8 cellular contexts compared by ENCODE assay signal in genomic region chr20:39264506-39265172, GRCh38.
A peak's percentile ranks its signal among the peaks of the same experiment; 100 is the strongest.
DNase-seq lines count a peak whose midpoint lies in the region; TF ChIP-seq lines count a peak whose summit lies in the region.

No MANE protein-coding gene starts in this region.

- H3K27me3 ChIP-seq in fibroblast of lung (ENCODE audit: control insufficient read depth, insufficient read depth, low read length) = no peaks in the 10 kb centered on the region

- DNase-seq in COLO668 (lab: John Stamatoyannopoulos, UW; ENCODE audit: unreplicated experiment) (peak; percentile 43), HCEC 1CT (peak; percentile 68), NCI-H460 (ENCODE audit: extremely low read depth, low read depth) (peak; percentile 53), fibroblast of lung (ENCODE audit: low read depth in 2 of 2) (peak; percentile 61 to 74), type B pancreatic cell (ENCODE audit: extremely low spot score, unreplicated experiment) (no peak), NCI-H1436 treated with DMSO at 0.1 percent for 48 hours (lab: John Stamatoyannopoulos, UW) (no peak)
- DNase-seq in activated CD4-positive, alpha-beta memory T cell treated with anti-CD3 and anti-CD28 coated beads, Interleukin-2, amount 10 ng/mL, durations not matched to agents 7 days and 5 days = peak; percentile 40

- POLR2A ChIA-PET in activated CD4-positive, alpha-beta memory T cell treated with anti-CD3 and anti-CD28 coated beads, Interleukin-2, amount 10 ng/mL, durations not matched to agents 7 days and 5 days (lab: Charles Lee) = no interaction called here

- H3K4me1 Mint-ChIP-seq in activated CD4-positive, alpha-beta memory T cell treated with anti-CD3 and anti-CD28 coated beads, Interleukin-2, amount 10 ng/mL, durations not matched to agents 7 days and 5 days = no peaks in the 10 kb centered on the region
- H3K4me1 Mint-ChIP-seq in nephron (peaks cover 33% of the 10 kb centered on the region), type B pancreatic cell (ENCODE audit: unreplicated experiment) (peaks cover 11% of the 10 kb centered on the region)

- no peak overlapping the region for H3K9ac ChIP-seq in fibroblast of lung (ENCODE audit: insufficient read depth, low read length)

- CTCF ChIA-PET in activated CD4-positive, alpha-beta memory T cell treated with anti-CD3 and anti-CD28 coated beads, Interleukin-2, amount 10 ng/mL, durations not matched to agents 7 days and 5 days (lab: Charles Lee) = interaction anchor here (0.8 to 3.8 kb wide), 9 partner anchors 8 to 1689 kb away, joined by 3 to 17 read pairs (median 3); no protein-coding TSS in a partner anchor

- H3K4me3 Mint-ChIP-seq in activated CD4-positive, alpha-beta memory T cell treated with anti-CD3 and anti-CD28 coated beads, Interleukin-2, amount 10 ng/mL, durations not matched to agents 7 days and 5 days = no peak overlapping the region
- H3K4me3 Mint-ChIP-seq in nephron (no peak overlapping the region), type B pancreatic cell (no peak overlapping the region)

- no peak overlapping the region for H2AFZ ChIP-seq in fibroblast of lung (ENCODE audit: low read length)

- H4K20me1 ChIP-seq in fibroblast of lung (ENCODE audit: control insufficient read depth, extremely low read depth, insufficient read depth, low read length) = no peaks in the 10 kb centered on the region

- H3K9me3 ChIP-seq in fibroblast of lung (ENCODE audit: control insufficient read depth, insufficient read depth, low read depth, low read length) = no peaks in the 10 kb centered on the region

- H3K27me3 Mint-ChIP-seq in activated CD4-positive, alpha-beta memory T cell treated with anti-CD3 and anti-CD28 coated beads, Interleukin-2, amount 10 ng/mL, durations not matched to agents 7 days and 5 days = no peaks in the 10 kb centered on the region
- H3K27me3 Mint-ChIP-seq in nephron (ENCODE audit: low read depth) (peaks cover 12% of the 10 kb centered on the region), type B pancreatic cell (peaks cover 19% of the 10 kb centered on the region)

- no peak overlapping the region for H3K27ac ChIP-seq in fibroblast of lung (ENCODE audit: insufficient read depth, low read length)

- no peak overlapping the region for H3K27ac Mint-ChIP-seq in activated CD4-positive, alpha-beta memory T cell treated with anti-CD3 and anti-CD28 coated beads, Interleukin-2, amount 10 ng/mL, durations not matched to agents 7 days and 5 days
- H3K27ac Mint-ChIP-seq in nephron (peak overlapping the region; percentile 21 to 78 (median 73)), type B pancreatic cell (no peak overlapping the region)

- no peaks in the 10 kb centered on the region for H3K4me1 ChIP-seq in fibroblast of lung (ENCODE audit: control insufficient read depth, extremely low read depth, insufficient read depth, low read length)

- H3K4me3 ChIP-seq in fibroblast of lung (replicated peaks in 1 of 4; ENCODE audit: control extremely low read depth in 1 of 4, insufficient read depth in 1 of 4, low read depth in 3 of 4, low read length in 4 of 4) = no peak overlapping the region

- TF ChIP-seq CTCF in fibroblast of lung (conservative IDR thresholded peaks at IDR 0.05 in 1 of 2, IDR thresholded peaks at IDR 0.05 in 1 of 2; ENCODE audit: low read depth in 1 of 2, low read length in 2 of 2) = peak; percentile 81 to 94
- peak; percentile 76 to 87 (median 83) for TF ChIP-seq CTCF in nephron (IDR thresholded peaks at IDR 0.05; ENCODE audit: unreplicated experiment in 3 of 3)
- peak; percentile 91 for TF ChIP-seq CTCF in type B pancreatic cell (conservative IDR thresholded peaks at IDR 0.05)

- no peaks in the 10 kb centered on the region for H3K9me3 Mint-ChIP-seq in activated CD4-positive, alpha-beta memory T cell treated with anti-CD3 and anti-CD28 coated beads, Interleukin-2, amount 10 ng/mL, durations not matched to agents 7 days and 5 days
- H3K9me3 Mint-ChIP-seq in nephron (no peaks in the 10 kb centered on the region), type B pancreatic cell (peaks cover 5% of the 10 kb centered on the region)

- no peaks in the 10 kb centered on the region for H3K36me3 ChIP-seq in fibroblast of lung (ENCODE audit: control insufficient read depth, insufficient read depth, low read length)

- no peaks in the 10 kb centered on the region for H3K36me3 Mint-ChIP-seq in activated CD4-positive, alpha-beta memory T cell treated with anti-CD3 and anti-CD28 coated beads, Interleukin-2, amount 10 ng/mL, durations not matched to agents 7 days and 5 days (ENCODE audit: low read depth)
- H3K36me3 Mint-ChIP-seq in nephron (ENCODE audit: low read depth) (no peaks in the 10 kb centered on the region), type B pancreatic cell (no peaks in the 10 kb centered on the region)

- no peaks in the 10 kb centered on the region for H3K79me2 ChIP-seq in fibroblast of lung (ENCODE audit: control insufficient read depth, insufficient read depth, low read length)

- H3K4me2 ChIP-seq in fibroblast of lung (ENCODE audit: extremely low read depth, insufficient read depth, low read length) = no peak overlapping the region

Comparison
In these comparisons a context has a peak if more than half of its experiments do, and no peak if none do; other contexts are left out.
1. DNase-seq: peak in COLO668 (single experiment), HCEC 1CT (single experiment), NCI-H460 (single experiment), activated CD4-positive, alpha-beta memory T cell treated with anti-CD3 and anti-CD28 coated beads, Interleukin-2, amount 10 ng/mL, durations not matched to agents 7 days and 5 days (single experiment) and fibroblast of lung (2 of 2); none in type B pancreatic cell (single experiment) and NCI-H1436 treated with DMSO at 0.1 percent for 48 hours (single experiment).
2. H3K27ac Mint-ChIP-seq: peak in nephron (3 of 3); none in activated CD4-positive, alpha-beta memory T cell treated with anti-CD3 and anti-CD28 coated beads, Interleukin-2, amount 10 ng/mL, durations not matched to agents 7 days and 5 days (single experiment) and type B pancreatic cell (single experiment).
3. Peak in every context shown above with its lines, with median percentiles within 50 percentile points of each other: CTCF ChIP-seq.